7 cellular contexts compared by ENCODE assay signal in the genomic region with DNA sequence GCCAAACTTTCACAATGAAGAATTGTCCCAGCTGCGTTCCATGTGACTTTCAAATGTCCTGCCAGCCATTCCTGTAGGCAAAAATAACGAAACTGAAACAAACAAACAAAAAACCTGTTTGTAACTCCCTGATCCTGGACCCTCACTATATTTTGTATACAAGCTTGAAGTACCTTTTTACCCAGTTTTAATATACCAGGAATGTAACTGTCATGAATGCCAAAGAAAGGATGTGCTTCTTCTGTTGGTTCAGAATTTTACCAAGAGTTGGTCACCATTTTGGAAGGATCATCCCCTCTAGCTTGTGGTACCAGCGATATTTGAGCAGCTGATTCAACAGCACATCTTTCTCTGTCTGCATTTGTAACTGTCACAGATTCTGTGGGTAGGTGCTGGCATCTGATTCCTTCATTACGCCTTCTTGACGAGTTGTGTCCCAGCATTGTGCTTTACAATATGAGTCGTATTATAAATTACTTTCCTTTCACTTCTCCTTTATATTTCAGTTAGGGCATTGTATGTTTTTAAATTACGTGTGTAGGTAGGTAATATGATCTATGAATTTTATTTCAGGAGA.
"Had no signal": no experiment of that assay in that cellular context is flagged by ENCODE, and none has a peak within 500 bp of the region (broad histone marks: within the 10 kb centered on the region; RNA-seq: fewer than 3 reads in every experiment).

No MANE protein-coding gene starts in this region.

- H3K4me3 ChIP-seq: body of pancreas, colonic mucosa, esophagus squamous epithelium had no signal

- H3K9me3 ChIP-seq: colonic mucosa had no signal

- H3K79me2 ChIP-seq: parathyroid adenoma had no signal

- DNase-seq: activated CD4-positive, CD25-positive, alpha-beta regulatory T cell; activated gamma-delta T cell; esophagus squamous epithelium; retina had no signal

- H2AFZ ChIP-seq: parathyroid adenoma had no signal

- H3K27me3 ChIP-seq: body of pancreas, colonic mucosa had no signal

- H3K27ac ChIP-seq: body of pancreas, colonic mucosa, esophagus squamous epithelium, parathyroid adenoma had no signal

- H3K36me3 ChIP-seq: colonic mucosa, esophagus squamous epithelium had no signal

- H3K4me1 ChIP-seq: body of pancreas, colonic mucosa, parathyroid adenoma had no signal
